8 cellular contexts compared by ENCODE assay signal in genomic region chr19:6373813-6374108, GRCh38. TPM values are rescaled to one million over a fixed set of nuclear protein-coding genes. Genes with fewer than 3 reads are reported as not detected.
A peak's percentile ranks its signal among the peaks of the same experiment; 100 is the strongest.
DNase-seq lines count a peak whose midpoint lies in the region; ATAC-seq, FAIRE-seq and TF ChIP-seq lines count a peak whose summit lies in the region.

No MANE protein-coding gene starts in this region.

- intact Hi-C loops in left cardiac atrium (cut with DNase I) (loop anchor here in 1 of 2 donors (5.0 kb wide), 1 partner anchor 364 kb away; the partner anchor contains the start of genes GPR108 and TRIP10), GM12878 (cut with micrococcal nuclease; ENCODE audit: unreplicated experiment) (no loop called here), uterus (cut with DNase I; ENCODE audit: low total_unique reads) (no loop called here)

- H3K79me1 ChIP-seq in mesenchymal stem cell (replicated peaks; ENCODE audit: low read length, poor library complexity, severe bottlenecking): peaks cover 7% of the 10 kb centered on the region

- POLR2A ChIA-PET in GM12878 (lab: Charles Lee): interaction anchor here (0.7 kb wide), 1 partner anchor 51 kb away, joined by 3 read pairs; the partner anchor contains the start of gene KHSRP

- H3K79me2 ChIP-seq in GM12878 (ENCODE audit: control insufficient read depth, insufficient read depth, low read length): no peaks in the 10 kb centered on the region; the same call in 1 of the 2 replicates

- ATAC-seq in left cardiac atrium: no peak
- no peak for ATAC-seq in GM12878
- no peak for ATAC-seq in GM19467 (IDR thresholded peaks at IDR 0.05; ENCODE audit: unreplicated experiment)
- ATAC-seq in GM21529 (IDR thresholded peaks at IDR 0.05; ENCODE audit: unreplicated experiment): no peak

- H4K8ac ChIP-seq in mesenchymal stem cell (ENCODE audit: low read length): peak overlapping the region; percentile 82

- H3K4me2 ChIP-seq in GM12878 (ENCODE audit: control insufficient read depth, insufficient read depth) (peak overlapping the region; percentile 75), mesenchymal stem cell (ENCODE audit: low read length, poor library complexity, severe bottlenecking) (peak overlapping the region; percentile 81)

- H3K27ac ChIP-seq in right atrium auricular region (peak overlapping the region; percentile 99), GM12878 (ENCODE audit: control insufficient read depth, insufficient read depth) (0 out of 2 replicates have a peak overlapping the region, but pooled peaks have one; percentile 9), mesenchymal stem cell (ENCODE audit: low read length, poor library complexity, severe bottlenecking) (peak overlapping the region; percentile 63), uterus (peak overlapping the region; percentile 97 to 100)

- in situ Hi-C loops in GM12878 (cut with MboI): no loop called here

- H2AFZ ChIP-seq in GM12878 (ENCODE audit: control insufficient read depth, low read depth, low read length) (peak overlapping the region; percentile 42), mesenchymal stem cell (ENCODE audit: low read depth, low read length) (no peak overlapping the region)

- no peak for TF ChIP-seq EP300 in GM12878 (IDR thresholded peaks at IDR 0.05; ENCODE audit: borderline replicate concordance in 1 of 2, control insufficient read depth in 1 of 2, low read depth in 2 of 2, low read length in 2 of 2)

- H3K4me3 ChIP-seq in right atrium auricular region (peak overlapping the region; percentile 87 to 99), GM12878 (peak overlapping the region; percentile 54), mesenchymal stem cell (ENCODE audit: insufficient read depth in 1 of 2, low read depth in 1 of 2, low read length in 2 of 2) (peak overlapping the region; percentile 53 to 71), uterus (peak overlapping the region; percentile 96)

- SMC1A ChIA-PET in GM12878 (lab: Charles Lee; ENCODE audit: uncharacterized antibody, unreplicated experiment): no interaction called here

- H3K9ac ChIP-seq in GM12878 (ENCODE audit: control insufficient read depth, insufficient read depth, low read length) (peak overlapping the region; percentile 34; the same call in 1 of the 2 replicates), mesenchymal stem cell (ENCODE audit: low read length) (peak overlapping the region; percentile 65)

- CTCF ChIA-PET in GM12878 (lab: Yijun Ruan, JAX): interaction anchor here (1.0 kb wide), 1 partner anchor 156 kb away, joined by 3 read pairs; no protein-coding TSS in a partner anchor

- peak overlapping the region; percentile 17 to 75 for H3K18ac ChIP-seq in mesenchymal stem cell (ENCODE audit: low read depth in 1 of 2, low read length in 2 of 2)

- H4K20me1 ChIP-seq in GM12878 (ENCODE audit: control insufficient read depth, insufficient read depth): no peaks in the 10 kb centered on the region

- H3K36me3 ChIP-seq in right atrium auricular region (peaks cover 3% of the 10 kb centered on the region), GM12878 (ENCODE audit: control insufficient read depth in 2 of 2, insufficient read depth in 2 of 2, low read length in 1 of 2) (no peaks in the 10 kb centered on the region; a peak in 3 of 4 replicates), mesenchymal stem cell (ENCODE audit: control insufficient read depth in 1 of 2, insufficient read depth in 2 of 2, low read depth in 1 of 2, low read length in 2 of 2) (peaks cover 10 to 35% of the 10 kb centered on the region in 2 experiments), uterus (no peaks in the 10 kb centered on the region)

- H3K27me3 ChIP-seq in right atrium auricular region (no peaks in the 10 kb centered on the region), GM12878 (replicated peaks in 1 of 2; ENCODE audit: control insufficient read depth in 2 of 2, insufficient read depth in 2 of 2, low read length in 1 of 2) (no peaks in the 10 kb centered on the region), mesenchymal stem cell (ENCODE audit: control insufficient read depth in 1 of 2, insufficient read depth in 1 of 2, low read length in 2 of 2) (no peaks in the 10 kb centered on the region), uterus (no peaks in the 10 kb centered on the region)

- peak overlapping the region in 1 of 2 experiments; percentile 27 for H3K23ac ChIP-seq in mesenchymal stem cell (ENCODE audit: low read length in 2 of 2)

- TF ChIP-seq POLR2A in GM12878 (IDR thresholded peaks at IDR 0.05; ENCODE audit: low read depth, low read length) (no peak), uterus (IDR thresholded peaks at IDR 0.05) (no peak)

- H3K4me1 ChIP-seq in right atrium auricular region (peaks cover 0 to 14% of the 10 kb centered on the region in 2 donors), GM12878 (ENCODE audit: control insufficient read depth, insufficient read depth, low read length) (peaks cover 2% of the 10 kb centered on the region; the same call in 1 of the 2 replicates), mesenchymal stem cell (ENCODE audit: control insufficient read depth, insufficient read depth, low read depth, low read length) (peaks cover 36% of the 10 kb centered on the region), uterus (peaks cover 0 to 9% of the 10 kb centered on the region in 2 donors)

- TF ChIP-seq RAD21 in GM12878 (IDR thresholded peaks at IDR 0.05; ENCODE audit: insufficient read depth, low read depth, low read length): no peak

- H2BK120ac ChIP-seq in mesenchymal stem cell (ENCODE audit: low read depth, low read length): no peak overlapping the region

- H4K91ac ChIP-seq in mesenchymal stem cell (ENCODE audit: low read length): peak overlapping the region; percentile 74

- RAD21 ChIA-PET in GM12878 (lab: Charles Lee; ENCODE audit: unreplicated experiment): interaction anchor here (0.7 to 1.2 kb wide), 2 partner anchors 12 to 50 kb away, joined by 3 read pairs; partner anchors contain the start of gene CLPP

- peak overlapping the region; percentile 84 for H2AK5ac ChIP-seq in mesenchymal stem cell (ENCODE audit: low read length, severe bottlenecking)

- no peaks in the 10 kb centered on the region for H3K9me3 ChIP-seq in right atrium auricular region
- no peaks in the 10 kb centered on the region for H3K9me3 ChIP-seq in GM12878 (replicated peaks; ENCODE audit: control insufficient read depth, insufficient read depth, low read length)
- no peaks in the 10 kb centered on the region for H3K9me3 ChIP-seq in mesenchymal stem cell (ENCODE audit: control insufficient read depth, low read length)
- no peaks in the 10 kb centered on the region for H3K9me3 ChIP-seq in uterus

- H2BK12ac ChIP-seq in mesenchymal stem cell (ENCODE audit: low read length in 2 of 2): peak overlapping the region in 1 of 2 experiments; percentile 54

- H3K14ac ChIP-seq in mesenchymal stem cell (ENCODE audit: low read length in 2 of 2): peak overlapping the region in 1 of 2 experiments; percentile 14

- FAIRE-seq in GM12878 (lab: Jason Lieb, UNC): no peak

- DNase-seq in right atrium auricular region (ENCODE audit: low spot score) (no peak), left cardiac atrium (no peak), GM12878 (ENCODE audit: low read depth, low spot score) (no peak), mesenchymal stem cell (no peak), uterus (no peak), NCI-H1048 (lab: John Stamatoyannopoulos, UW) (no peak)

- WGBS in GM12878 (ENCODE audit: insufficient coverage, insufficient replicate concordance, low lambda C conversion rate, missing lambda C conversion rate): 45% methylated on average over 5 of the region's 5 CpGs
- WGBS in mesenchymal stem cell: 35% methylated on average over 5 of the region's 5 CpGs

- no peak overlapping the region for H2BK5ac ChIP-seq in mesenchymal stem cell (ENCODE audit: low read depth, low read length, poor library complexity, severe bottlenecking)

- peak overlapping the region in 1 of 2 experiments; percentile 9 for H3K4ac ChIP-seq in mesenchymal stem cell (ENCODE audit: low read depth in 1 of 2, low read length in 2 of 2)

- no TSS peak for BruUV-seq in GM12878 (replicated peaks; lab: Mats Ljungman, UMichigan)

- peak overlapping the region; percentile 13 for H2BK15ac ChIP-seq in mesenchymal stem cell (ENCODE audit: low read depth, poor library complexity, severe bottlenecking)

- TF ChIP-seq CTCF in right atrium auricular region (IDR thresholded peaks at IDR 0.05) (no peak), GM12878 (IDR thresholded peaks at IDR 0.05 in 2 of 3, conservative IDR thresholded peaks at IDR 0.05 in 1 of 3; ENCODE audit: control insufficient read depth in 2 of 3, extremely low read depth in 1 of 3, insufficient read depth in 1 of 3, low read depth in 3 of 3, low read length in 3 of 3) (no peak), uterus (IDR thresholded peaks at IDR 0.05) (no peak)

RNA-seq across cellular contexts. Expression of gene ALKBH7, which starts 1.2 kb away (rescaled TPM):
- 10 to 100 TPM; 71.7 to 93.7 TPM for total RNA-seq in right atrium auricular region
- 100 to 1,000 TPM in 1 of 2 donors, 10 to 100 TPM in 1; 93.7 to 107 TPM for total RNA-seq in left cardiac atrium
- total RNA-seq in GM12878 (2013; cell fraction: nucleolus; rRNA removed): 6.6 and 7.0 TPM in 2 replicates
- 57.7 and 64.9 TPM in 2 replicates for total RNA-seq in GM12878 (2014; rRNA removed)
- 11.8 and 15.1 TPM in 2 replicates for total RNA-seq in GM12878 (2014; rRNA removed; fragmentation: Illumina TruSeq; extraction: Trizol)
- total RNA-seq in GM12878 (2021): 82.5 and 89.6 TPM in 2 replicates
- polyA plus RNA-seq in GM12878 (2011; ENCODE audit: low read depth): 11.3 TPM
- polyA plus RNA-seq in GM12878 (2011; rRNA removed): 10.9 and 22.9 TPM in 2 replicates
- 54.3 and 71.1 TPM in 2 replicates for polyA plus RNA-seq in GM12878 (2011; cell fraction: cytosol; rRNA removed)
- 23.7 and 27.9 TPM in 2 replicates for polyA plus RNA-seq in GM12878 (2011; cell fraction: nucleus; rRNA removed)
- 60.4 and 60.9 TPM in 2 replicates for polyA plus RNA-seq in GM12878 (2012)
- 0.98 and 7.0 TPM in 2 replicates for polyA plus RNA-seq in GM12878 (2014; fragmentation: Illumina TruSeq; extraction: Trizol)
- polyA plus RNA-seq in GM12878 (2014; fragmentation: Nextera tagmentation; extraction: Ambion mirVana): 1 to 10 TPM in 1 of 2 experiments, under 1 TPM in 1; 0.31 to 5.8 TPM
- 58.7 and 69.6 TPM in 2 replicates for polyA plus RNA-seq in GM12878 (2014; rRNA removed)
- 10 to 100 TPM; 52.3 to 63.6 TPM for polyA plus RNA-seq in GM12878 (2016; fragmentation: Nextera tagmentation; extraction: Ambion mirVana)
- 3.7 and 14.7 TPM in 2 replicates for polyA minus RNA-seq in GM12878 (2011; rRNA and poly(A)+ RNA removed)
- polyA minus RNA-seq in GM12878 (2011; cell fraction: cytosol; rRNA and poly(A)+ RNA removed): 4.8 and 11.5 TPM in 2 replicates
- 4.0 and 5.6 TPM in 2 replicates for polyA minus RNA-seq in GM12878 (2011; cell fraction: nucleus; rRNA and poly(A)+ RNA removed)
- polyA plus RNA-seq in mesenchymal stem cell (2013, experiment 1 of 2): 46.0 TPM
- 44.8 TPM for polyA plus RNA-seq in mesenchymal stem cell (2013, experiment 2 of 2)
- 10 to 100 TPM; 17.4 to 84.8 (median 42.7) TPM for total RNA-seq in uterus

RNA-seq across cellular contexts. Expression of gene PSPN, which starts 2.0 kb away (rescaled TPM):
- total RNA-seq in right atrium auricular region: under 1 TPM; 0.82 to 0.98 TPM
- total RNA-seq in left cardiac atrium: 1 to 10 TPM in 1 of 2 donors, under 1 TPM in 1; 0.92 to 1.1 TPM
- total RNA-seq in GM12878 (2013; cell fraction: nucleolus; rRNA removed): 3.3 and 4.4 TPM in 2 replicates
- total RNA-seq in GM12878 (2014; rRNA removed): 0.79 and 1.0 TPM in 2 replicates
- 0.67 and 0.83 TPM in 2 replicates for total RNA-seq in GM12878 (2014; rRNA removed; fragmentation: Illumina TruSeq; extraction: Trizol)
- total RNA-seq in GM12878 (2021): 1.1 and 1.2 TPM in 2 replicates
- 0.71 TPM for polyA plus RNA-seq in GM12878 (2011; ENCODE audit: low read depth)
- 0.50 and 0.84 TPM in 2 replicates for polyA plus RNA-seq in GM12878 (2011; rRNA removed)
- 0.93 and 0.95 TPM in 2 replicates for polyA plus RNA-seq in GM12878 (2011; cell fraction: cytosol; rRNA removed)
- 1.2 and 1.7 TPM in 2 replicates for polyA plus RNA-seq in GM12878 (2011; cell fraction: nucleus; rRNA removed)
- polyA plus RNA-seq in GM12878 (2012): 0.77 and 0.84 TPM in 2 replicates
- 0.41 and 0.65 TPM in 2 replicates for polyA plus RNA-seq in GM12878 (2014; fragmentation: Illumina TruSeq; extraction: Trizol)
- polyA plus RNA-seq in GM12878 (2014; fragmentation: Nextera tagmentation; extraction: Ambion mirVana): under 1 TPM; 0.27 to 0.47 TPM
- polyA plus RNA-seq in GM12878 (2014; rRNA removed): 0.58 and 0.81 TPM in 2 replicates
- polyA plus RNA-seq in GM12878 (2016; fragmentation: Nextera tagmentation; extraction: Ambion mirVana): 1 to 10 TPM in 1 of 2 experiments, under 1 TPM in 1; 0.57 to 1.2 TPM
- 1.0 and 1.5 TPM in 2 replicates for polyA minus RNA-seq in GM12878 (2011; rRNA and poly(A)+ RNA removed)
- 0.53 and 1.2 TPM in 2 replicates for polyA minus RNA-seq in GM12878 (2011; cell fraction: cytosol; rRNA and poly(A)+ RNA removed)
- 0.60 and 1.1 TPM in 2 replicates for polyA minus RNA-seq in GM12878 (2011; cell fraction: nucleus; rRNA and poly(A)+ RNA removed)
- polyA plus RNA-seq in mesenchymal stem cell (2013, experiment 1 of 2): 0.97 TPM
- polyA plus RNA-seq in mesenchymal stem cell (2013, experiment 2 of 2): 0.82 TPM
- 1 to 10 TPM in 2 of 4 donors, under 1 TPM in 1, not detected in 1; 0.26 to 2.2 (median 1.8) TPM for total RNA-seq in uterus

RNA-seq across cellular contexts. Expression of gene CLPP, which starts 12.4 kb away (rescaled TPM):
- 100 to 1,000 TPM in 1 of 2 donors, 10 to 100 TPM in 1; 83.7 to 104 TPM for total RNA-seq in right atrium auricular region
- 10 to 100 TPM; 65.7 to 71.7 TPM for total RNA-seq in left cardiac atrium
- total RNA-seq in GM12878 (2013; cell fraction: nucleolus; rRNA removed): 12.8 and 23.9 TPM in 2 replicates
- total RNA-seq in GM12878 (2014; rRNA removed): 138 and 162 TPM in 2 replicates
- total RNA-seq in GM12878 (2014; rRNA removed; fragmentation: Illumina TruSeq; extraction: Trizol): 57.1 and 62.7 TPM in 2 replicates
- 137 and 151 TPM in 2 replicates for total RNA-seq in GM12878 (2021)
- polyA plus RNA-seq in GM12878 (2011; ENCODE audit: low read depth): 23.7 TPM
- polyA plus RNA-seq in GM12878 (2011; rRNA removed): 37.8 and 89.2 TPM in 2 replicates
- 210 and 376 TPM in 2 replicates for polyA plus RNA-seq in GM12878 (2011; cell fraction: cytosol; rRNA removed)
- polyA plus RNA-seq in GM12878 (2011; cell fraction: nucleus; rRNA removed): 132 and 167 TPM in 2 replicates
- 91.2 and 95.4 TPM in 2 replicates for polyA plus RNA-seq in GM12878 (2012)
- 7.4 and 37.6 TPM in 2 replicates for polyA plus RNA-seq in GM12878 (2014; fragmentation: Illumina TruSeq; extraction: Trizol)
- 1 to 10 TPM; 4.6 to 9.8 TPM for polyA plus RNA-seq in GM12878 (2014; fragmentation: Nextera tagmentation; extraction: Ambion mirVana)
- polyA plus RNA-seq in GM12878 (2014; rRNA removed): 157 and 176 TPM in 2 replicates
- polyA plus RNA-seq in GM12878 (2016; fragmentation: Nextera tagmentation; extraction: Ambion mirVana): 100 to 1,000 TPM; 157 to 170 TPM
- 32.8 and 79.7 TPM in 2 replicates for polyA minus RNA-seq in GM12878 (2011; rRNA and poly(A)+ RNA removed)
- 30.9 and 36.9 TPM in 2 replicates for polyA minus RNA-seq in GM12878 (2011; cell fraction: cytosol; rRNA and poly(A)+ RNA removed)
- polyA minus RNA-seq in GM12878 (2011; cell fraction: nucleus; rRNA and poly(A)+ RNA removed): 10.3 and 20.2 TPM in 2 replicates
- polyA plus RNA-seq in mesenchymal stem cell (2013, experiment 1 of 2): 159 TPM
- polyA plus RNA-seq in mesenchymal stem cell (2013, experiment 2 of 2): 167 TPM
- total RNA-seq in uterus: 10 to 100 TPM; 23.9 to 99.7 (median 52.1) TPM

RNA-seq across cellular contexts. Expression of gene GTF2F1, which starts 19.2 kb away (rescaled TPM):
- total RNA-seq in right atrium auricular region (10 to 100 TPM; 23.7 to 33.0 TPM), left cardiac atrium (10 to 100 TPM; 29.6 to 33.0 TPM), GM12878 (2014; rRNA removed) (42.7 and 45.0 TPM in 2 replicates), GM12878 (2014; rRNA removed; fragmentation: Illumina TruSeq; extraction: Trizol) (55.4 and 57.3 TPM in 2 replicates), GM12878 (2021) (57.8 and 61.7 TPM in 2 replicates), uterus (10 to 100 TPM; 38.2 to 82.2 (median 61.8) TPM)
- total RNA-seq in GM12878 (2013; cell fraction: nucleolus; rRNA removed): 14.1 and 18.4 TPM in 2 replicates
- 32.2 TPM for polyA plus RNA-seq in GM12878 (2011; ENCODE audit: low read depth)
- polyA plus RNA-seq in GM12878 (2011; rRNA removed) (39.6 and 50.4 TPM in 2 replicates), GM12878 (2014; fragmentation: Illumina TruSeq; extraction: Trizol) (29.6 and 53.1 TPM in 2 replicates), GM12878 (2014; fragmentation: Nextera tagmentation; extraction: Ambion mirVana) (1 to 10 TPM; 4.5 to 8.7 TPM), GM12878 (2014; rRNA removed) (55.1 and 61.3 TPM in 2 replicates), GM12878 (2016; fragmentation: Nextera tagmentation; extraction: Ambion mirVana) (10 to 100 TPM; 39.2 to 46.7 TPM)
- 65.1 and 90.7 TPM in 2 replicates for polyA plus RNA-seq in GM12878 (2011; cell fraction: cytosol; rRNA removed)
- 34.5 and 62.4 TPM in 2 replicates for polyA plus RNA-seq in GM12878 (2011; cell fraction: nucleus; rRNA removed)
- 59.6 and 77.8 TPM in 2 replicates for polyA plus RNA-seq in GM12878 (2012)
- polyA minus RNA-seq in GM12878 (2011; rRNA and poly(A)+ RNA removed): 44.7 and 60.2 TPM in 2 replicates
- 25.7 and 26.8 TPM in 2 replicates for polyA minus RNA-seq in GM12878 (2011; cell fraction: cytosol; rRNA and poly(A)+ RNA removed)
- 8.1 and 13.3 TPM in 2 replicates for polyA minus RNA-seq in GM12878 (2011; cell fraction: nucleus; rRNA and poly(A)+ RNA removed)
- 85.8 TPM for polyA plus RNA-seq in mesenchymal stem cell (2013, experiment 1 of 2)
- 77.3 TPM for polyA plus RNA-seq in mesenchymal stem cell (2013, experiment 2 of 2)

RNA-seq across cellular contexts. Expression of gene ACER1, which starts 40.3 kb away (rescaled TPM):
- under 1 TPM in 1 of 2 donors, not detected in 1; 0.24 TPM for total RNA-seq in right atrium auricular region
- not detected for total RNA-seq in left cardiac atrium
- total RNA-seq in GM12878 (2013; cell fraction: nucleolus; rRNA removed): not detected in 2 replicates
- total RNA-seq in GM12878 (2014; rRNA removed): not detected in 2 replicates
- not detected in 2 replicates for total RNA-seq in GM12878 (2014; rRNA removed; fragmentation: Illumina TruSeq; extraction: Trizol)
- total RNA-seq in GM12878 (2021): not detected in 2 replicates
- not detected for polyA plus RNA-seq in GM12878 (2011; ENCODE audit: low read depth)
- not detected in 2 replicates for polyA plus RNA-seq in GM12878 (2011; rRNA removed)
- 0.03 and 0.07 TPM in 2 replicates for polyA plus RNA-seq in GM12878 (2011; cell fraction: cytosol; rRNA removed)
- not detected in 2 replicates for polyA plus RNA-seq in GM12878 (2011; cell fraction: nucleus; rRNA removed)
- polyA plus RNA-seq in GM12878 (2012): not detected in 2 replicates
- polyA plus RNA-seq in GM12878 (2014; fragmentation: Illumina TruSeq; extraction: Trizol): not detected in 2 replicates
- not detected for polyA plus RNA-seq in GM12878 (2014; fragmentation: Nextera tagmentation; extraction: Ambion mirVana)
- not detected in 2 replicates for polyA plus RNA-seq in GM12878 (2014; rRNA removed)
- not detected for polyA plus RNA-seq in GM12878 (2016; fragmentation: Nextera tagmentation; extraction: Ambion mirVana)
- polyA minus RNA-seq in GM12878 (2011; rRNA and poly(A)+ RNA removed): not detected in 2 replicates
- not detected in 2 replicates for polyA minus RNA-seq in GM12878 (2011; cell fraction: cytosol; rRNA and poly(A)+ RNA removed)
- not detected in 2 replicates for polyA minus RNA-seq in GM12878 (2011; cell fraction: nucleus; rRNA and poly(A)+ RNA removed)
- polyA plus RNA-seq in mesenchymal stem cell (2013, experiment 1 of 2): 0.03 TPM
- polyA plus RNA-seq in mesenchymal stem cell (2013, experiment 2 of 2): not detected
- under 1 TPM in 1 of 4 donors, not detected in 3; 0.61 TPM for total RNA-seq in uterus

Comparison
In these comparisons a context has a peak if more than half of its experiments do, and no peak if none do; other contexts are left out.
1. H3K27ac ChIP-seq: peak in every context shown above with its lines; median percentile 99 in right atrium auricular region; 98 in uterus; 63 in mesenchymal stem cell; 9 in GM12878.